Comparison of ENCODE assay signal across 24 cellular contexts in the genomic region with DNA sequence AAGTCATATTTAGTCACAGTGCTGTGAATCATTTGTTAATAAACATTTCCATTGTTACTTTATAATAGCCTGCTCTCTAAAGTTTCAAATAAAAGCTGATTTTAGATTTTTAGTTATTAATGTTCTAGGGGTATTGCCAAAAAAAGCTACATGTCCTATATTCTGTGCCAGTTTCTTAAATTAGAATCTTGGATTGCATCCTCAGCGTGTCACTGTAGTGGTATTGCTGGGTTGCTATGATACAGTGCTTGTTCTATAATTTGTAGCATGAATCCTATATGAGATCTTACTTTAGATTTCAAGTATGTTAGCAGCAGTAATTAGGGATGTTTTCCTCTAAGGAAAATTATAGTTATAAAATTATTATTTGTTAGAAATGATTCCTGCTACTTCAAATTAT. TPM values are rescaled to one million over a fixed set of nuclear protein-coding genes. Genes with fewer than 3 reads are reported as not detected.
DNase-seq lines count a peak whose midpoint lies in the region; ATAC-seq and TF ChIP-seq lines count a peak whose summit lies in the region.
"Had no signal": no experiment of that assay in that cellular context is flagged by ENCODE, and none has a peak within 500 bp of the region (broad histone marks: within the 10 kb centered on the region; RNA-seq: fewer than 3 reads in every experiment).

No MANE protein-coding gene starts in this region.

- H3K9ac ChIP-seq in PC-3 (ENCODE audit: low read length) (no peak overlapping the region), skeletal muscle tissue (ENCODE audit: low read depth in 1 of 3, low read length in 3 of 3) (no peak overlapping the region)
- H3K9ac ChIP-seq: KMS-11 had no signal

- H3K27ac ChIP-seq in PC-3 (ENCODE audit: low read length) (no peak overlapping the region), ascending aorta (peak overlapping the region; percentile 56 to 65), skeletal muscle tissue (ENCODE audit: low read depth, low read length) (peak overlapping the region; percentile 9)
- H3K27ac ChIP-seq: colonic mucosa, KMS-11, lower lobe of right lung, tibial nerve had no signal

- CTCF ChIA-PET in PC-3 (lab: Charles Lee), result interaction anchor here (0.6 kb wide), 1 partner anchor 64 kb away, joined by 4 read pairs; no protein-coding TSS in a partner anchor

- H3K9me3 ChIP-seq in PC-3 (ENCODE audit: low read length) (no peaks in the 10 kb centered on the region), ascending aorta (no peaks in the 10 kb centered on the region), skeletal muscle tissue (ENCODE audit: control insufficient read depth in 3 of 3, low read length in 3 of 3) (no peaks in the 10 kb centered on the region)
- H3K9me3 ChIP-seq: colonic mucosa, lower lobe of right lung, tibial nerve had no signal

- peak; percentile 61 for ATAC-seq in PC-3
- ATAC-seq: activated CD8-positive, alpha-beta memory T cell treated with anti-CD3 and anti-CD28 coated beads, Interleukin-2, amount 10 ng/mL, durations not matched to agents 7 days and 5 days; GM12878; lower lobe of right lung had no signal

- no peaks in the 10 kb centered on the region for H3K36me3 ChIP-seq in PC-3 (ENCODE audit: low read depth, low read length)
- H3K36me3 ChIP-seq in ascending aorta, result no peaks in the 10 kb centered on the region
- H3K36me3 ChIP-seq in skeletal muscle tissue (ENCODE audit: control insufficient read depth in 3 of 3, insufficient read depth in 3 of 3, low read length in 3 of 3), result no peaks in the 10 kb centered on the region
- H3K36me3 ChIP-seq: colonic mucosa, lower lobe of right lung, tibial nerve had no signal

- no peaks in the 10 kb centered on the region for H3F3A ChIP-seq in PC-3 (ENCODE audit: low read length, unreplicated experiment)

- TF ChIP-seq CTCF in PC-3 (conservative IDR thresholded peaks at IDR 0.05; ENCODE audit: low read depth, low read length) (no peak), ascending aorta (IDR thresholded peaks at IDR 0.05) (no peak), fibroblast of the aortic adventitia (IDR thresholded peaks at IDR 0.05; ENCODE audit: insufficient read depth, low read length) (no peak)

- no peak overlapping the region for H3K4me3 ChIP-seq in PC-3 (ENCODE audit: low read length)
- H3K4me3 ChIP-seq in ascending aorta, result peak overlapping the region in 1 of 2 donors; percentile 15
- H3K4me3 ChIP-seq in fibroblast of the aortic adventitia (ENCODE audit: low read depth, low read length), result no peak overlapping the region
- peak overlapping the region in 1 of 3 donors; percentile 15 for H3K4me3 ChIP-seq in skeletal muscle tissue (ENCODE audit: low read length in 3 of 3)
- H3K4me3 ChIP-seq: colonic mucosa, GM12878, lower lobe of right lung, tibial nerve had no signal

- no peak overlapping the region for H2AFZ ChIP-seq in PC-3 (ENCODE audit: low read length)

- DNase-seq in PC-3 (no peak), ascending aorta (ENCODE audit: low spot score in 2 of 2) (no peak), fibroblast of the aortic adventitia (ENCODE audit: low read depth) (peak; percentile 55), DMS 273 (lab: John Stamatoyannopoulos, UW; ENCODE audit: unreplicated experiment) (no peak), NCI-H1092 treated with DMSO at 0.1 percent for 48 hours (lab: John Stamatoyannopoulos, UW) (no peak), NCI-H748 treated with DMSO at 0.1 percent for 48 hours (lab: John Stamatoyannopoulos, UW) (no peak)
- DNase-seq: activated CD4-positive, alpha-beta T cell treated with anti-CD3 and anti-CD28 coated beads for 4 hours; activated CD8-positive, alpha-beta memory T cell treated with anti-CD3 and anti-CD28 coated beads, Interleukin-2, amount 10 ng/mL, durations not matched to agents 7 days and 5 days; activated naive CD8-positive, alpha-beta T cell treated with anti-CD3 and anti-CD28 coated beads for 36 hours; AML-193; CD8-positive, alpha-beta memory T cell; colonic mucosa; DMS79; hypothalamus; lower lobe of right lung; MV-4-11; NCI-H1694 treated with DMSO at 0.1 percent for 48 hours; OCI-M1; stimulated activated CD4-positive, alpha-beta T cell treated with anti-CD3 and anti-CD28 coated beads, Interleukin-2, amount 100 ng/mL, for 48 hours; stimulated activated naive CD4-positive, alpha-beta T cell treated with Interleukin-2 at 50 U/mL for 16 hours had no signal

- no peak overlapping the region for H3K4me2 ChIP-seq in PC-3 (ENCODE audit: low read length)
- H3K4me2 ChIP-seq: KMS-11 had no signal

- no peaks in the 10 kb centered on the region for H4K20me1 ChIP-seq in PC-3 (ENCODE audit: low read length)

- no TSS peak for BruUV-seq in PC-3 (replicated peaks; lab: Mats Ljungman, UMichigan)

- peaks cover 60% of the 10 kb centered on the region for H3K79me2 ChIP-seq in PC-3 (ENCODE audit: low read length)

- POLR2A ChIA-PET in PC-3 (lab: Charles Lee; ENCODE audit: unreplicated experiment), result interaction anchor here (0.6 kb wide), 1 partner anchor 16 kb away, joined by 6 read pairs; no protein-coding TSS in a partner anchor

- H3K4me1 ChIP-seq in PC-3 (ENCODE audit: insufficient read depth, low read length), result 0 out of 2 replicates have a peak, but pooled peaks cover under 1% of the 10 kb centered on the region
- H3K4me1 ChIP-seq in ascending aorta, result peaks cover 3 to 23% of the 10 kb centered on the region in 2 donors
- peaks cover 6 to 7% (median 7%) of the 10 kb centered on the region in 3 donors for H3K4me1 ChIP-seq in skeletal muscle tissue (ENCODE audit: control insufficient read depth in 3 of 3, insufficient read depth in 3 of 3, low read length in 3 of 3)
- H3K4me1 ChIP-seq: colonic mucosa had no signal

- no peaks in the 10 kb centered on the region for H3K9me2 ChIP-seq in PC-3 (replicated peaks; ENCODE audit: low read length)

- H3K27me3 ChIP-seq in PC-3 (ENCODE audit: low read length) (no peaks in the 10 kb centered on the region), ascending aorta (no peaks in the 10 kb centered on the region), skeletal muscle tissue (ENCODE audit: control insufficient read depth in 3 of 3, insufficient read depth in 3 of 3, low read length in 3 of 3) (no peaks in the 10 kb centered on the region)
- H3K27me3 ChIP-seq: colonic mucosa, tibial nerve had no signal

- intact Hi-C loops in PC-3 (cut with micrococcal nuclease), result no loop called here
- intact Hi-C loops in ascending aorta (cut with DNase I), result loop anchor here (5.0 kb wide), 1 partner anchor 151 kb away; no protein-coding TSS in a partner anchor

RNA-seq across cellular contexts. Expression of a gene that starts 16.4 kb away (rescaled TPM):
- 44.0 and 64.7 TPM in 2 replicates for total RNA-seq in PC-3 (2014; rRNA removed)
- 64.7 TPM for total RNA-seq in ascending aorta
- 23.7 and 31.6 TPM in 2 replicates for total RNA-seq in fibroblast of the aortic adventitia (ENCODE audit: low replicate concordance)
- total RNA-seq in skeletal muscle tissue, result 29.2 TPM
